In the genomic region with DNA sequence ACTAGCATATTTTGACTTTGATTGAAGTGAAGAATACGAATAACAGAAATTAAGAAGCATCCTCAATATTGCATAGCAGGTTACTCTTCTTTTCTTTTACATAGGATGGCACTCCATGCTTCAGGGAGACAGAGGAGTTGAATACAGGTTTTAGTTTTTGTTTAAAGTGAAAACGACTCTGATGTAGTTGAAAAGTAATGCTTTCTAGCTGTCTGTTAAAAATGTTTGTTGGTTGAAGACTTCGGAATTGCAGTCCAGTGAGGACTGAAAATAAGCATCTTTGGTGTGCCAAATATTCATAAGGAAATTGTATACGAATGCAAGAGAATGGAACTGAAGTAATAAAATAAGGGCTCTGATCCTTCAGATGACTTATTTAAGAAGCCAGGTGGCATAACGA, we compare ENCODE assay signal across 8 cellular contexts. TPM values are rescaled to one million over a fixed set of nuclear protein-coding genes. Genes with fewer than 3 reads are reported as not detected.
A peak's percentile ranks its signal among the peaks of the same experiment; 100 is the strongest.
DNase-seq lines count a peak whose midpoint lies in the region; ATAC-seq and TF ChIP-seq lines count a peak whose summit lies in the region.

No MANE protein-coding gene starts in this region.

- H3K27ac ChIP-seq in left ventricle myocardium inferior (replicated peaks), result peak overlapping the region; percentile 75

- intact Hi-C loops in left ventricle myocardium inferior (cut with micrococcal nuclease), result no loop called here
- intact Hi-C loops in left ventricle myocardium superior (cut with micrococcal nuclease), result no loop called here
- intact Hi-C loops in posterior vena cava (cut with DNase I), result loop anchor here in 1 of 2 donors (5.0 kb wide), 1 partner anchor 659 kb away; no protein-coding TSS in a partner anchor

- peaks cover 42% of the 10 kb centered on the region for H3K27me3 Mint-ChIP-seq in brain

- H3K27me3 ChIP-seq in left ventricle myocardium inferior (ENCODE audit: low read depth) (peaks cover 55% of the 10 kb centered on the region), mucosa of stomach (ENCODE audit: control insufficient read depth, insufficient read depth, low read length) (peaks cover 24% of the 10 kb centered on the region)

- H3K36me3 Mint-ChIP-seq in brain, result no peaks in the 10 kb centered on the region

- peak overlapping the region in 4 of 5 experiments; percentile 0 to 78 (median 24) for H3K27ac Mint-ChIP-seq in brain

- peak overlapping the region; percentile 83 to 89 (median 87) for H3K4me3 Mint-ChIP-seq in brain

- DNase-seq in left ventricle myocardium inferior (no peak), left ventricle myocardium superior (no peak), NCI-H146 treated with DMSO at 0.1 percent for 48 hours (lab: John Stamatoyannopoulos, UW; ENCODE audit: unreplicated experiment) (no peak), posterior vena cava (ENCODE audit: low spot score) (no peak), OCI-M1 (lab: John Stamatoyannopoulos, UW) (no peak), erythroblast (lab: John Stamatoyannopoulos, UW) (no peak)

- H3K4me1 Mint-ChIP-seq in brain, result peaks cover 41% of the 10 kb centered on the region

- H3K36me3 ChIP-seq in left ventricle myocardium inferior, result no peaks in the 10 kb centered on the region
- H3K36me3 ChIP-seq in mucosa of stomach (ENCODE audit: control insufficient read depth, insufficient read depth, low read length), result no peaks in the 10 kb centered on the region

- no peak for ATAC-seq in left ventricle myocardium superior

- peak overlapping the region; percentile 28 for H3K9ac ChIP-seq in mucosa of stomach (ENCODE audit: low read length)

- H3K4me1 ChIP-seq in left ventricle myocardium inferior (peaks cover 40% of the 10 kb centered on the region), mucosa of stomach (ENCODE audit: control insufficient read depth, insufficient read depth, low read length) (peaks cover 9% of the 10 kb centered on the region)

- H3K4me3 ChIP-seq in left ventricle myocardium inferior (peak overlapping the region; percentile 73), mucosa of stomach (ENCODE audit: low read length) (peak overlapping the region; percentile 36)

- no peaks in the 10 kb centered on the region for H3K9me3 ChIP-seq in left ventricle myocardium inferior (replicated peaks)
- no peaks in the 10 kb centered on the region for H3K9me3 ChIP-seq in mucosa of stomach (ENCODE audit: control insufficient read depth, low read length)

- TF ChIP-seq POLR2A in erythroblast (IDR thresholded peaks at IDR 0.05; ENCODE audit: low read length), result no peak

- H3K9me3 Mint-ChIP-seq in brain, result no peaks in the 10 kb centered on the region

- TF ChIP-seq CTCF in left ventricle myocardium inferior (IDR thresholded peaks at IDR 0.05; ENCODE audit: borderline replicate concordance) (no peak), brain (conservative IDR thresholded peaks at IDR 0.05) (no peak)

RNA-seq across cellular contexts. Expression of gene SLC16A10, which starts 0.6 kb away (rescaled TPM):
- total RNA-seq in left ventricle myocardium inferior, result 4.5 TPM
- 20.8 TPM for total RNA-seq in left ventricle myocardium superior
- 1.6 TPM for polyA plus RNA-seq in brain (ENCODE audit: insufficient read depth, low read depth, low replicate concordance)
- 1 to 10 TPM; 5.8 to 7.6 TPM for total RNA-seq in posterior vena cava
